In the genomic region with DNA sequence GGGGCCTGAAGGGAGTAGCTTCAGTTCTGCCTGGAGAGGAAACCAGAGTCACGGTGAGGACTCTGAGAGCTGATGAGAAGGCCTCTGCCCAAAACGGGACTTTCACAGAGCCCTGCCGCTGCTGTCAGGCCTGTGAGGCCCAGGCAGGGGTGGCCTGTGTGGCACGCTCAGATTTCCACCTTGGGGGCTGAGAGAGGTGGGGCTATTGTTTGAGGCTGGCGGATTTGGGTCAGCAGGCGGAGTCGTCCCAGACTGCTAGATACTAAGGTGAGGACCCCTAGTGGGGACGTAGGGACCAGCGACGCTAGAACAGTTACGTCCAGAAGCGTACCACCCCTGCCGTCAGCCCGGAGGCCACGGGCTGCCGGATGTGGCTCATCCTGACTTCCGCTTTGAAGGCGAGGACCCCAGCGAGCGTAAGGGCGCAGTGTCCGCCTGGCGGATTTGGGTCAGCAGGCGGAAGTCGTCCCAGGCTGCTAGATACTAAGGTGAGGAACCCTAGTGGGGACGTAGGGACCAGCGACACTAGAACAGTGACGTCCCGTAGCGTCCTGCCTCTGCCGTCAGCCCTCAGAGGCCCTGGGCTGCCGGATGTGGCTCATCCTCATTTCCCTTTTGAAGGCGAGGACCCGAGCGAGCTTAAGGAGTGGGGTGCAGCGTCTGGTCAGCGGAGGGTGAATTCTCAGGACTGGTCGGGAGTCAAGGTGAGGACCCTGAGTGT, we compare ENCODE assay signal across 25 cellular contexts. TPM values are rescaled to one million over a fixed set of nuclear protein-coding genes. Genes with fewer than 3 reads are reported as not detected.
DNase-seq lines count a peak whose midpoint lies in the region; ATAC-seq and TF ChIP-seq lines count a peak whose summit lies in the region.
"Had no signal": no experiment of that assay in that cellular context is flagged by ENCODE, and none has a peak within 500 bp of the region (broad histone marks: within the 10 kb centered on the region; RNA-seq: fewer than 3 reads in every experiment).

A gene with protein sequence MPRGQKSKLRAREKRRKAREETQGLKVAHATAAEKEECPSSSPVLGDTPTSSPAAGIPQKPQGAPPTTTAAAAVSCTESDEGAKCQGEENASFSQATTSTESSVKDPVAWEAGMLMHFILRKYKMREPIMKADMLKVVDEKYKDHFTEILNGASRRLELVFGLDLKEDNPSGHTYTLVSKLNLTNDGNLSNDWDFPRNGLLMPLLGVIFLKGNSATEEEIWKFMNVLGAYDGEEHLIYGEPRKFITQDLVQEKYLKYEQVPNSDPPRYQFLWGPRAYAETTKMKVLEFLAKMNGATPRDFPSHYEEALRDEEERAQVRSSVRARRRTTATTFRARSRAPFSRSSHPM (plus strand): TSS at position 378 of the 721 bp plus-strand sequence. CDS start 3,348 bp downstream, outside the sequence.

- no peak for TF ChIP-seq POLR2A in HCT116 (IDR thresholded peaks at IDR 0.05; ENCODE audit: borderline replicate concordance, extremely low read depth, insufficient read depth, insufficient read length)

- RAD21 ChIA-PET in HCT116 (lab: Charles Lee; ENCODE audit: low non-redundant PET in 1 of 2, low total read pairs in 2 of 2, uncharacterized antibody in 2 of 2, unreplicated experiment in 2 of 2), result no interaction called here

- H3K4me1 ChIP-seq in ES-I3 (ENCODE audit: insufficient read depth, low read length), result peaks cover 4% of the 10 kb centered on the region; the same call in 1 of the 2 replicates
- no peaks in the 10 kb centered on the region for H3K4me1 ChIP-seq in HCT116 (ENCODE audit: control insufficient read depth in 1 of 2, insufficient read depth in 2 of 2, low read length in 2 of 2)
- no peaks in the 10 kb centered on the region for H3K4me1 ChIP-seq in SK-N-SH (ENCODE audit: control insufficient read depth in 1 of 2, insufficient read depth in 2 of 2, low read depth in 1 of 2, low read length in 1 of 2)
- H3K4me1 ChIP-seq: prostate gland, uterus had no signal

- no peak within 1 kb of the TSS for H3K4me2 ChIP-seq in HCT116 (ENCODE audit: low read length)
- H3K4me2 ChIP-seq in SK-N-SH, result no peak within 1 kb of the TSS
- H3K4me2 ChIP-seq: hepatocyte, smooth muscle cell had no signal

- H3K9me3 ChIP-seq in ES-I3 (ENCODE audit: control insufficient read depth, insufficient read depth, low read length), result no peaks in the 10 kb centered on the region
- no peaks in the 10 kb centered on the region for H3K9me3 ChIP-seq in HCT116 (ENCODE audit: control insufficient read depth in 1 of 2, insufficient read depth in 1 of 2, low read depth in 1 of 2, low read length in 2 of 2)
- no peaks in the 10 kb centered on the region for H3K9me3 ChIP-seq in SK-N-SH
- H3K9me3 ChIP-seq: MG63, prostate gland, uterus had no signal

- no peak for TF ChIP-seq RAD21 in HCT116 (IDR thresholded peaks at IDR 0.05; ENCODE audit: low read depth)
- no peak for TF ChIP-seq RAD21 in SK-N-SH (IDR thresholded peaks at IDR 0.05; ENCODE audit: low read length)

- BruUV-seq in HCT116 (replicated peaks; lab: Mats Ljungman, UMichigan), result no TSS peak

- no peaks in the 10 kb centered on the region for H4K20me1 ChIP-seq in HCT116 (ENCODE audit: insufficient read depth)
- H4K20me1 ChIP-seq in SK-N-SH (ENCODE audit: insufficient read depth), result no peaks in the 10 kb centered on the region

- H3K79me2 ChIP-seq in HCT116 (ENCODE audit: insufficient read depth, low read length), result no peaks in the 10 kb centered on the region
- H3K79me2 ChIP-seq in SK-N-SH (ENCODE audit: insufficient read depth), result no peaks in the 10 kb centered on the region
- H3K79me2 ChIP-seq: hepatocyte had no signal

- H3F3A ChIP-seq in SK-N-SH (replicated peaks; ENCODE audit: insufficient read depth), result no peaks in the 10 kb centered on the region

- DNase-seq in HCT116 (ENCODE audit: low read depth, low spot score) (peak; percentile 4), SK-N-SH (peak; percentile 24), inferior parietal cortex (ENCODE audit: extremely low spot score) (peak; percentile 2), occipital lobe (lab: John Stamatoyannopoulos, UW) (no peak), COLO829 (ENCODE audit: low spot score) (no peak)
- no peak for DNase-seq in activated CD4-positive, alpha-beta T cell treated with anti-CD3 and anti-CD28 coated beads for 1 hour
- DNase-seq: activated gamma-delta T cell; DMS79; IMR-90; left colon; MG63; NCI-H1436 treated with DMSO at 0.1 percent for 48 hours; NCI-H446; NK-92 treated with Interleukin-12 subunit alpha and Interleukin-12 subunit beta, amount 100 ng/mL, for 24 hours; T-cell; uterus had no signal

- H3K27me3 ChIP-seq in HCT116 (ENCODE audit: insufficient read depth, low read length), result no peaks in the 10 kb centered on the region
- H3K27me3 ChIP-seq in SK-N-SH (ENCODE audit: insufficient read depth), result peaks cover 6% of the 10 kb centered on the region; the same call in 1 of the 2 replicates
- H3K27me3 ChIP-seq: hepatocyte, MG63, uterus had no signal

- no peak for TF ChIP-seq EP300 in SK-N-SH (IDR thresholded peaks at IDR 0.05; ENCODE audit: borderline replicate concordance in 1 of 2, low read depth in 1 of 2, low read length in 1 of 2)

- TF ChIP-seq CTCF in HCT116 (IDR thresholded peaks at IDR 0.05 in 2 of 3, conservative IDR thresholded peaks at IDR 0.05 in 1 of 3; ENCODE audit: borderline replicate concordance in 1 of 3, insufficient read depth in 1 of 3, low read depth in 2 of 3, low read length in 2 of 3), result peak in 2 of 3 experiments; percentile 5 to 22; a peak in 2 of 6 replicates
- 0 out of 2 replicates have a peak, but pooled peaks have one; percentile 27 for TF ChIP-seq CTCF in SK-N-SH (IDR thresholded peaks at IDR 0.05)

- peak; percentile 86 for ATAC-seq in HCT116
- no peak for ATAC-seq in GM18517 (IDR thresholded peaks at IDR 0.05; ENCODE audit: unreplicated experiment)
- ATAC-seq: left colon; natural killer cell treated with Interleukin-12 subunit alpha and Interleukin-12 subunit beta and Interleukin-15 and Interleukin-18, amount 100 ng/mL, for 72 hours; T-cell had no signal

- H2AFZ ChIP-seq in HCT116 (ENCODE audit: low read depth, low read length, poor library complexity, severe bottlenecking) (no peak within 1 kb of the TSS), SK-N-SH (ENCODE audit: low read depth) (no peak within 1 kb of the TSS)
- H2AFZ ChIP-seq: hepatocyte had no signal

- intact Hi-C loops in HCT116 (cut with micrococcal nuclease), result no loop called here

- peak within 1 kb of the TSS; percentile 11; the same call in 1 of the 2 replicates for H3K9ac ChIP-seq in ES-I3 (ENCODE audit: low read depth, low read length)
- no peak within 1 kb of the TSS for H3K9ac ChIP-seq in HCT116 (ENCODE audit: low read length)
- no peak within 1 kb of the TSS for H3K9ac ChIP-seq in SK-N-SH

- WGBS in SK-N-SH (ENCODE audit: low lambda C conversion rate), result 49% methylated on average over 35 of the region's 38 CpGs

- no peak within 1 kb of the TSS for H3K4me3 ChIP-seq in HCT116 (replicated peaks in 1 of 2; ENCODE audit: low read depth in 1 of 2, low read length in 2 of 2)
- H3K4me3 ChIP-seq in SK-N-SH (ENCODE audit: low read depth in 2 of 2, low read length in 1 of 2), result no peak within 1 kb of the TSS
- H3K4me3 ChIP-seq: hepatocyte, MG63, prostate gland, smooth muscle cell, uterus had no signal

- POLR2A ChIA-PET in HCT116 (lab: Charles Lee) (no interaction called here), SK-N-SH (lab: Yijun Ruan, JAX) (no interaction called here)

- CTCF ChIA-PET in HCT116 (lab: Charles Lee) (no interaction called here), SK-N-SH (lab: Yijun Ruan, JAX) (no interaction called here)

- H3K27ac ChIP-seq in HCT116 (ENCODE audit: low read depth, low read length) (no peak within 1 kb of the TSS), SK-N-SH (ENCODE audit: low read depth in 2 of 2, low read length in 1 of 2) (no peak within 1 kb of the TSS)
- H3K27ac ChIP-seq: hepatocyte, prostate gland, uterus had no signal

- H3K9me2 ChIP-seq in HCT116 (ENCODE audit: insufficient read depth) (no peaks in the 10 kb centered on the region), SK-N-SH (no peaks in the 10 kb centered on the region)

- H3K36me3 ChIP-seq in ES-I3 (ENCODE audit: insufficient read depth, low read length) (no peaks in the 10 kb centered on the region), HCT116 (ENCODE audit: control insufficient read depth in 1 of 2, insufficient read depth in 2 of 2, low read length in 2 of 2) (no peaks in the 10 kb centered on the region), SK-N-SH (replicated peaks in 1 of 2; ENCODE audit: control insufficient read depth in 1 of 2, insufficient read depth in 2 of 2, low read length in 1 of 2) (no peaks in the 10 kb centered on the region)
- H3K36me3 ChIP-seq: MG63, prostate gland, uterus had no signal

TF ChIP-seq in HCT116, 20 proteins besides CTCF, POLR2A, EP300 and RAD21:
- TF ChIP-seq ZNF274 (IDR thresholded peaks at IDR 0.05; ENCODE audit: low read depth, low read length) (no peak), EZH2 (IDR thresholded peaks at IDR 0.05) (no peak)

TF ChIP-seq in SK-N-SH, 30 proteins besides CTCF, POLR2A, EP300 and RAD21 (continues in another document):
- TF ChIP-seq FOSL2 (IDR thresholded peaks at IDR 0.05; ENCODE audit: borderline replicate concordance, low read depth) (no peak), TCF12 (IDR thresholded peaks at IDR 0.05) (no peak), RXRA (IDR thresholded peaks at IDR 0.05; ENCODE audit: borderline replicate concordance, low read depth) (no peak), FOXM1 (IDR thresholded peaks at IDR 0.05; ENCODE audit: low read depth) (no peak), MXI1 (IDR thresholded peaks at IDR 0.05; ENCODE audit: low read depth, low read length) (no peak), GATA2 (CRISPR knock-in tag; IDR thresholded peaks at IDR 0.05) (no peak), EZH2phosphoT487 (IDR thresholded peaks at IDR 0.05; ENCODE audit: borderline replicate concordance, low read depth) (no peak)
- TF ChIP-seq, protein P1, sequence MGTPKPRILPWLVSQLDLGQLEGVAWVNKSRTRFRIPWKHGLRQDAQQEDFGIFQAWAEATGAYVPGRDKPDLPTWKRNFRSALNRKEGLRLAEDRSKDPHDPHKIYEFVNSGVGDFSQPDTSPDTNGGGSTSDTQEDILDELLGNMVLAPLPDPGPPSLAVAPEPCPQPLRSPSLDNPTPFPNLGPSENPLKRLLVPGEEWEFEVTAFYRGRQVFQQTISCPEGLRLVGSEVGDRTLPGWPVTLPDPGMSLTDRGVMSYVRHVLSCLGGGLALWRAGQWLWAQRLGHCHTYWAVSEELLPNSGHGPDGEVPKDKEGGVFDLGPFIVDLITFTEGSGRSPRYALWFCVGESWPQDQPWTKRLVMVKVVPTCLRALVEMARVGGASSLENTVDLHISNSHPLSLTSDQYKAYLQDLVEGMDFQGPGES (IDR thresholded peaks at IDR 0.05; ENCODE audit: low read depth, low read length), result no peak

RNA-seq across cellular contexts. Expression of the gene that starts here (rescaled TPM):
- total RNA-seq in HCT116 (2021; ENCODE audit: unreplicated experiment), result 0.69 TPM
- 0.47 and 0.67 TPM in 2 replicates for polyA plus RNA-seq in HCT116 (2012)
- polyA plus RNA-seq in SK-N-SH (2012; rRNA removed), result 0.02 TPM in 1 of 2 replicates, not detected in the other
- 0.04 and 0.09 TPM in 2 replicates for polyA plus RNA-seq in SK-N-SH (2012; cell fraction: cytosol; rRNA removed)
- polyA plus RNA-seq in SK-N-SH (2012; cell fraction: nucleus; rRNA removed), result 0.05 TPM in 2 replicates
- not detected for total RNA-seq in occipital lobe
- total RNA-seq: fibroblast of villous mesenchyme; hepatocyte; IMR-90; left colon; mesothelial cell of epicardium; natural killer cell treated with Interleukin-12 subunit alpha and Interleukin-12 subunit beta and Interleukin-15 and Interleukin-18, amount 100 ng/mL, for 72 hours; smooth muscle cell; subcutaneous adipose tissue; T-cell; uterus had no signal
- polyA plus RNA-seq: hepatocyte, IMR-90, smooth muscle cell had no signal

Comparison
In these comparisons a context has a peak if more than half of its experiments do, and no peak if none do; other contexts are left out.
1. Peak in DNase-seq and ATAC-seq in HCT116; RNA of the gene not detected or under 1 TPM.
2. Peak in DNase-seq in SK-N-SH; RNA of the gene not detected or under 1 TPM.